27 cellular contexts compared by ENCODE assay signal in the genomic region with DNA sequence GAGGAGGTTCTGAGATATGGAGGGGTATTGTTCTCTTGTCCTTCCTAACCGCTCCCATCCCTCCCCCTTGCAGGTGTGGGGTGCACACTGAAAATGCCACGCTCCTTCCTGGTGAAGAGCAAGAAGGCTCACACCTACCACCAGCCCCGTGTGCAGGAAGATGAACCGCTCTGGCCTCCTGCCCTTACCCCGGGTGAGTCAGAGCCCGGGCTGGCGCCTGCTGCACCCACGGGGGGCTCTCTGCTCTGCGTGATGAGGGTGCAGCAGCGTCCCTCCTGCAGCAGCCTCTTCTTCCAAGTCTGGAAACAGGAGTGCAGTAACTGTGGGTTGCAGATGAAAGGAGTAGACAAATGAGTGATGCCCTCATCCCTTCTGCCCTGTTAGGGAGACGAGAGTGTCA. TPM values are rescaled to one million over a fixed set of nuclear protein-coding genes. Genes with fewer than 3 reads are reported as not detected.
DNase-seq lines count a peak whose midpoint lies in the region; ATAC-seq, FAIRE-seq and TF ChIP-seq lines count a peak whose summit lies in the region.
"Had no signal": no experiment of that assay in that cellular context is flagged by ENCODE, and none has a peak within 500 bp of the region (broad histone marks: within the 10 kb centered on the region; RNA-seq: fewer than 3 reads in every experiment).

No MANE protein-coding gene starts in this region.

- H3K9me3 ChIP-seq in left ventricle myocardium inferior (replicated peaks) = no peaks in the 10 kb centered on the region
- H3K9me3 ChIP-seq: SJCRH30, suprapubic skin had no signal

- no peak overlapping the region for H3K27ac Mint-ChIP-seq in stimulated activated naive CD8-positive, alpha-beta T cell treated with anti-CD3 and anti-CD28 coated beads, Interleukin-15, amount 100 ng/mL, for 72 hours
- H3K27ac Mint-ChIP-seq: CD8-positive, alpha-beta T cell; dendritic cell treated with granulocyte-macrophage colony-stimulating factor and Interleukin-4, amounts not matched to agents 40 ng/mL and 50 ng/mL, for 4 days; IgD-negative memory B cell; naive B cell; T-helper 1 cell treated with Interleukin-12 subunit alpha and Interleukin-12 subunit beta and Interleukin-4 antibody, amounts not matched to agents 30 μg/mL and 1 μg/mL, for 36 hours had no signal

- peaks cover 0 to 7% of the 10 kb centered on the region in 2 donors for H3K9me3 Mint-ChIP-seq in stimulated activated naive CD8-positive, alpha-beta T cell treated with anti-CD3 and anti-CD28 coated beads, Interleukin-15, amount 100 ng/mL, for 72 hours
- H3K9me3 Mint-ChIP-seq: CD8-positive, alpha-beta T cell; dendritic cell treated with granulocyte-macrophage colony-stimulating factor and Interleukin-4, amounts not matched to agents 40 ng/mL and 50 ng/mL, for 4 days; naive B cell had no signal

- no peak for TF ChIP-seq CTCF in left ventricle myocardium inferior (IDR thresholded peaks at IDR 0.05; ENCODE audit: borderline replicate concordance)

- peaks cover 8% of the 10 kb centered on the region for H3K4me1 Mint-ChIP-seq in stimulated activated naive CD8-positive, alpha-beta T cell treated with anti-CD3 and anti-CD28 coated beads, Interleukin-15, amount 100 ng/mL, for 72 hours

- intact Hi-C loops in left ventricle myocardium inferior (cut with micrococcal nuclease) = no loop called here

- no peak for FAIRE-seq in frontal cortex (lab: Jason Lieb, UNC)
- FAIRE-seq: GM12892, kidney had no signal

- peak overlapping the region; percentile 54 for H3K27ac ChIP-seq in left ventricle myocardium inferior (replicated peaks)
- H3K27ac ChIP-seq: SJCRH30, suprapubic skin had no signal

- peaks cover 18% of the 10 kb centered on the region for H3K4me1 ChIP-seq in left ventricle myocardium inferior

- ATAC-seq in stimulated activated naive CD8-positive, alpha-beta T cell treated with anti-CD3 and anti-CD28 coated beads, Interleukin-15, Interleukin-2, amounts not matched to agents 100 U/mL and 50 U/mL, for 24 hours = peak; percentile 36
- no peak for ATAC-seq in stimulated activated naive CD8-positive, alpha-beta T cell treated with anti-CD3 and anti-CD28 coated beads, Interleukin-15, amount 100 ng/mL, for 72 hours
- ATAC-seq in GM21825 (IDR thresholded peaks at IDR 0.05; ENCODE audit: unreplicated experiment) = no peak
- ATAC-seq: CD8-positive, alpha-beta T cell; sciatic nerve had no signal

- H3K27me3 ChIP-seq in left ventricle myocardium inferior (ENCODE audit: low read depth) = peaks cover 74% of the 10 kb centered on the region

- H3K27me3 Mint-ChIP-seq in stimulated activated naive CD8-positive, alpha-beta T cell treated with anti-CD3 and anti-CD28 coated beads, Interleukin-15, amount 100 ng/mL, for 72 hours = peaks cover 78% of the 10 kb centered on the region

- H3K4me3 Mint-ChIP-seq in stimulated activated naive CD8-positive, alpha-beta T cell treated with anti-CD3 and anti-CD28 coated beads, Interleukin-15, amount 100 ng/mL, for 72 hours = no peak overlapping the region
- H3K4me3 Mint-ChIP-seq: CD8-positive, alpha-beta T cell; dendritic cell treated with granulocyte-macrophage colony-stimulating factor and Interleukin-4, amounts not matched to agents 40 ng/mL and 50 ng/mL, for 4 days; IgD-negative memory B cell; naive B cell; T-helper 1 cell treated with Interleukin-12 subunit alpha and Interleukin-12 subunit beta and Interleukin-4 antibody, amounts not matched to agents 30 μg/mL and 1 μg/mL, for 36 hours had no signal

- H3K36me3 ChIP-seq in left ventricle myocardium inferior = no peaks in the 10 kb centered on the region
- H3K36me3 ChIP-seq: SJCRH30, suprapubic skin had no signal

- H3K4me3 ChIP-seq in left ventricle myocardium inferior = no peak overlapping the region
- H3K4me3 ChIP-seq: SJCRH30, suprapubic skin had no signal

- no peak for DNase-seq in stimulated activated naive CD8-positive, alpha-beta T cell treated with anti-CD3 and anti-CD28 coated beads, Interleukin-15, Interleukin-2, amounts not matched to agents 100 U/mL and 50 U/mL, for 24 hours
- DNase-seq in stimulated activated naive CD8-positive, alpha-beta T cell treated with anti-CD3 and anti-CD28 coated beads, Interleukin-15, amount 100 ng/mL, for 72 hours = no peak
- peak; percentile 19 for DNase-seq in NCI-H69 (lab: John Stamatoyannopoulos, UW)
- DNase-seq in left ventricle myocardium inferior = no peak
- no peak for DNase-seq in frontal cortex (ENCODE audit: low spot score in 2 of 2)
- DNase-seq in HuH-7 (ENCODE audit: low spot score) = no peak
- no peak for DNase-seq in epidermal melanocyte (ENCODE audit: insufficient read length, low spot score)
- DNase-seq: activated CD4-positive, alpha-beta T cell treated with anti-CD3 and anti-CD28 coated beads, Interleukin-2, amount 50 U/mL, for 48 hours; activated gamma-delta T cell treated with Interleukin-2 at 50 U/mL for 16 hours; amniotic stem cell; CD8-positive, alpha-beta T cell; DMS153; mesenchymal stem cell; naive B cell; NCI-H2171; NCI-H524 treated with DMSO at 0.1 percent for 48 hours; SJCRH30 had no signal

RNA-seq across cellular contexts. Expression of a gene that starts 8.1 kb away (rescaled TPM):
- total RNA-seq in left ventricle myocardium inferior = 0.27 TPM
- 0.41 TPM for total RNA-seq in frontal cortex
- total RNA-seq: CD8-positive, alpha-beta T cell; H7; osteocyte; sciatic nerve; suprapubic skin had no signal

RNA-seq across cellular contexts. Expression of a gene that starts 42.2 kb away (rescaled TPM):
- total RNA-seq in left ventricle myocardium inferior (52.8 TPM), frontal cortex (36.7 TPM)

RNA-seq across cellular contexts. Expression of a gene that starts 44.2 kb away (rescaled TPM):
- total RNA-seq in left ventricle myocardium inferior (36.0 TPM), frontal cortex (31.0 TPM)
